Comparison of ENCODE assay signal across 8 cellular contexts in the genomic region with DNA sequence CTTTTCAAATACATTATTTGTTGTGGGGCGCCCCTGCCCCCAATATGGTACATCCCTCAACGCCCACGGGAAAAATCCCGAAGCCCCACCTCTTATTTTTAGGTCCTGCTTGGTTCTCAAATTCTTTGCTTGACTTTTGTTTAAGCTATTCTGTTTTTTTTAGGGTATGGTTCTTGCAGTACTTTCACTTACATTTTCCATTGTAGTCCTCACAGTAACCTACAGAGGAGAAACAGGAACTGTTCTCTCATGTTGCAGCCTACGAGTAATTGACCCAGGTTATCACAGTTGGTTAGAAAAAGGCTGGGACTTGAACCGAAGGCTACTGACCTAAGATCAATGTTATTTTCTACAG. TPM values are rescaled to one million over a fixed set of nuclear protein-coding genes. Genes with fewer than 3 reads are reported as not detected.
DNase-seq lines count a peak whose midpoint lies in the region; ATAC-seq, FAIRE-seq and TF ChIP-seq lines count a peak whose summit lies in the region.

No MANE protein-coding gene starts in this region.

- no peaks in the 10 kb centered on the region for H3K36me3 ChIP-seq in kidney epithelial cell (ENCODE audit: control insufficient read depth, insufficient read depth, low read length)

- in situ Hi-C loops in astrocyte of the spinal cord (cut with HindIII; ENCODE audit: low sequenced_read_pairs): no loop called here

- no peak for TF ChIP-seq CTCF in astrocyte of the spinal cord (IDR thresholded peaks at IDR 0.05; ENCODE audit: low read depth, low read length)
- TF ChIP-seq CTCF in kidney epithelial cell (IDR thresholded peaks at IDR 0.05; ENCODE audit: insufficient read depth, low read length, poor library complexity, severe bottlenecking): no peak

- peak; percentile 52 for DNase-seq in NCI-H146 treated with DMSO at 0.1 percent for 48 hours (lab: John Stamatoyannopoulos, UW; ENCODE audit: unreplicated experiment)
- no peak for DNase-seq in astrocyte of the spinal cord (ENCODE audit: low read depth, low spot score)
- DNase-seq in kidney epithelial cell (ENCODE audit: low read depth): no peak
- DNase-seq in NCI-H2081 treated with DMSO at 0.1 percent for 48 hours (lab: John Stamatoyannopoulos, UW): no peak

- FAIRE-seq in A204.1 (lab: Jason Lieb, UNC): peak; percentile 87

- peak overlapping the region; percentile 72 for H3K4me3 ChIP-seq in astrocyte of the spinal cord (ENCODE audit: low read depth, low read length)
- H3K4me3 ChIP-seq in kidney epithelial cell (ENCODE audit: low read depth, low read length): peak overlapping the region; percentile 92

- peak overlapping the region; percentile 81 for H3K27ac ChIP-seq in temporal lobe (ENCODE audit: low read depth, low read length)

- H3K27me3 ChIP-seq in kidney epithelial cell (ENCODE audit: control insufficient read depth, insufficient read depth, low read length): no peaks in the 10 kb centered on the region

- peak; percentile 76 for ATAC-seq in GM18499 (IDR thresholded peaks at IDR 0.05; ENCODE audit: insufficient read depth, unreplicated experiment)
- ATAC-seq in HG02798 (IDR thresholded peaks at IDR 0.05; ENCODE audit: poor library complexity, unreplicated experiment): peak; percentile 63

RNA-seq across cellular contexts. Expression of a gene that starts 0.7 kb away (rescaled TPM):
- 5.6 and 6.7 TPM in 2 replicates for total RNA-seq in kidney epithelial cell
- total RNA-seq in temporal lobe: 8.6 TPM
